ENCODE assay signal across 22 cellular contexts in the genomic region with DNA sequence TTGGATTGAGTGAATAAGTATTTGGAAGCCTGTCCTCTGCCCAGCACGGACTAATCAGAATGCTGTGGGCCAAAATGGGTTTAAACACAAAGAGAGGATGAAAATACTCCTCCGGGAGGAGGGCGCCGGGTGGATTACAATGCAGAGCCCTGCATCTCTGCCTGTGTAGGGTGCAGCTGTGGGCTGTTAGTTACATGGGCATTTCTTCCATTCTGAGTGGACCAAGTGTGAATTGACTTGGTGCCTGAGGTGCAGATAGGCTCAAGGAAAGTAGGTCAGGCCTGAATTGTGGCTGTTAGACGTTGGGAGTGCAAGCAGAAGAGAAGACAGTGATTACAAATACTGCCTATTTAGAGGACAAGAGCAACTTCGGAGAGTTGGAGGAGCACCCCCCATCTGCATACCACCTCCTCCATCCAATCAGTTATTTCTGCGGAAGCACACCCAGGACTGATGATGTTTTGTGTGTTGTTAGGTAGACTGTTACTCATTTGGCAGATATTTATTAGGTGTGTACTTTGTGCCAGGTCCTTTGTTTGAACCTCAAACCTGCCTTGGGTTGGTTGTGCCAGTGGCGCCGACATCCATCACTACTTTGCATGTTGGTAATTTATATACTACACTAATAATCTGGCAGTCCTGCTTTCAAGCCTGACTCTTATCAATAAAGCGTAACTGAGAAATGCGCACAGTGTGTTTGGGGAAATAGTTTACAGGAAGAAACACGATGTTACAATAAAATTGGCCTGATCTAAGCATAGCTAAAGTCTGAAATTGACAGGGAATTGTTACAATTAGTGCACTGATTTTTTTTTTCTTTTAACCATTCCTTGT. TPM values are rescaled to one million over a fixed set of nuclear protein-coding genes. Genes with fewer than 3 reads are reported as not detected.
DNase-seq lines count a peak whose midpoint lies in the region; ATAC-seq and TF ChIP-seq lines count a peak whose summit lies in the region.
"Had no signal": no experiment of that assay in that cellular context is flagged by ENCODE, and none has a peak within 500 bp of the region (broad histone marks: within the 10 kb centered on the region; RNA-seq: fewer than 3 reads in every experiment).

No MANE protein-coding gene starts in this region.

- H3K4me3 ChIP-seq in left lung (no peak overlapping the region), WERI-Rb-1 (ENCODE audit: low read depth, low read length) (no peak overlapping the region)
- H3K4me3 ChIP-seq: MG63, mucosa of descending colon, transverse colon had no signal

- intact Hi-C loops in left lung (cut with DNase I) = no loop called here
- intact Hi-C loops in activated naive CD4-positive, alpha-beta T cell treated with anti-CD3 and anti-CD28 coated beads for 36 hours (cut with micrococcal nuclease) = no loop called here

- H3K36me3 Mint-ChIP-seq in WTC11 (peaks cover 6% of the 10 kb centered on the region), nephron progenitor cell (ENCODE audit: low read depth) (peaks cover 41% of the 10 kb centered on the region), type B pancreatic cell (peaks cover 11% of the 10 kb centered on the region)
- H3K36me3 Mint-ChIP-seq in activated naive CD4-positive, alpha-beta T cell treated with anti-CD3 and anti-CD28 coated beads for 36 hours (ENCODE audit: low read depth) = no peaks in the 10 kb centered on the region

- POLR2A ChIA-PET in WTC11 (lab: Charles Lee) (no interaction called here), HEK293T (lab: Yijun Ruan, JAX) (no interaction called here)

- DNase-seq in WTC11 (ENCODE audit: low spot score) (no peak), foreskin keratinocyte (peak; percentile 44 to 62), nephron progenitor cell (no peak), type B pancreatic cell (ENCODE audit: extremely low spot score, unreplicated experiment) (no peak), left lung (no peak), HEK293T (ENCODE audit: extremely low spot score) (no peak), WERI-Rb-1 (no peak)
- DNase-seq in activated naive CD4-positive, alpha-beta T cell treated with anti-CD3 and anti-CD28 coated beads for 36 hours = no peak
- DNase-seq: activated CD4-positive, alpha-beta T cell treated with anti-CD3 and anti-CD28 coated beads for 48 hours; activated T-cell treated with anti-CD3 and anti-CD28 coated beads, Interleukin-2, amount 50 U/mL, for 4 hours; DMS79 treated with DMSO at 0.1 percent for 48 hours; immature natural killer cell; MG63; mucosa of descending colon; NCI-H2081; NCI-H82; stimulated activated CD8-positive, alpha-beta memory T cell treated with anti-CD3 and anti-CD28 coated beads, Interleukin-4, amount 100 ng/mL, for 48 hours; transverse colon had no signal

- H3K4me3 Mint-ChIP-seq in WTC11 (no peak overlapping the region), nephron progenitor cell (no peak overlapping the region), type B pancreatic cell (peak overlapping the region; percentile 26)
- no peak overlapping the region for H3K4me3 Mint-ChIP-seq in activated naive CD4-positive, alpha-beta T cell treated with anti-CD3 and anti-CD28 coated beads for 36 hours
- H3K4me3 Mint-ChIP-seq: activated T-cell treated with anti-CD3 and anti-CD28 coated beads, Interleukin-2, amount 50 U/mL, for 4 hours; immature natural killer cell had no signal

- peak; percentile 33 for ATAC-seq in WTC11
- peak; percentile 29 for ATAC-seq in foreskin keratinocyte
- ATAC-seq in left lung = no peak
- ATAC-seq: activated T-cell treated with anti-CD3 and anti-CD28 coated beads, Interleukin-2, amount 50 U/mL, for 4 hours; HCT116; mucosa of descending colon had no signal

- H3K27ac Mint-ChIP-seq in WTC11 (peak overlapping the region; percentile 57), nephron progenitor cell (peak overlapping the region; percentile 87), type B pancreatic cell (no peak overlapping the region)
- H3K27ac Mint-ChIP-seq in activated naive CD4-positive, alpha-beta T cell treated with anti-CD3 and anti-CD28 coated beads for 36 hours = no peak overlapping the region
- H3K27ac Mint-ChIP-seq: immature natural killer cell, progenitor cell of endocrine pancreas had no signal

- TF ChIP-seq CTCF in WTC11 (IDR thresholded peaks at IDR 0.05) = no peak
- no peak for TF ChIP-seq CTCF in foreskin keratinocyte (conservative IDR thresholded peaks at IDR 0.05)
- no peak for TF ChIP-seq CTCF in nephron progenitor cell (IDR thresholded peaks at IDR 0.05)
- TF ChIP-seq CTCF in type B pancreatic cell (conservative IDR thresholded peaks at IDR 0.05) = no peak
- TF ChIP-seq CTCF in left lung (IDR thresholded peaks at IDR 0.05) = no peak
- no peak for TF ChIP-seq CTCF in WERI-Rb-1 (IDR thresholded peaks at IDR 0.05; ENCODE audit: low read depth, low read length)

- H3K4me1 Mint-ChIP-seq in WTC11 (peaks cover 75% of the 10 kb centered on the region), nephron progenitor cell (peaks cover 59% of the 10 kb centered on the region), type B pancreatic cell (ENCODE audit: unreplicated experiment) (peaks cover 36% of the 10 kb centered on the region)
- H3K4me1 Mint-ChIP-seq in activated naive CD4-positive, alpha-beta T cell treated with anti-CD3 and anti-CD28 coated beads for 36 hours (ENCODE audit: low read depth) = no peaks in the 10 kb centered on the region
- H3K4me1 Mint-ChIP-seq: immature natural killer cell had no signal

- H3K27ac ChIP-seq in foreskin keratinocyte (peak overlapping the region; percentile 53), left lung (peak overlapping the region in 1 of 2 donors; percentile 35), WERI-Rb-1 (no peak overlapping the region)
- H3K27ac ChIP-seq: C4-2B, RWPE1 had no signal

- no peaks in the 10 kb centered on the region for H3K27me3 Mint-ChIP-seq in WTC11 (ENCODE audit: low read depth)
- peaks cover 4% of the 10 kb centered on the region for H3K27me3 Mint-ChIP-seq in nephron progenitor cell (ENCODE audit: low read depth, poor library complexity)
- H3K27me3 Mint-ChIP-seq in type B pancreatic cell = no peaks in the 10 kb centered on the region
- H3K27me3 Mint-ChIP-seq in activated naive CD4-positive, alpha-beta T cell treated with anti-CD3 and anti-CD28 coated beads for 36 hours (ENCODE audit: low read depth) = peaks cover 2% of the 10 kb centered on the region
- H3K27me3 Mint-ChIP-seq: progenitor cell of endocrine pancreas had no signal

- no peaks in the 10 kb centered on the region for H3K36me3 ChIP-seq in left lung
- peaks cover 6% of the 10 kb centered on the region for H3K36me3 ChIP-seq in WERI-Rb-1
- H3K36me3 ChIP-seq: MG63, transverse colon had no signal

- H3K9me3 ChIP-seq in left lung (no peaks in the 10 kb centered on the region), WERI-Rb-1 (ENCODE audit: severe bottlenecking) (no peaks in the 10 kb centered on the region)
- H3K9me3 ChIP-seq: MG63, mucosa of descending colon, transverse colon had no signal

- H3K9me3 Mint-ChIP-seq in WTC11 (peaks cover 4% of the 10 kb centered on the region; the same call in 1 of the 2 replicates), nephron progenitor cell (peaks cover 10% of the 10 kb centered on the region), type B pancreatic cell (peaks cover 4% of the 10 kb centered on the region)
- H3K9me3 Mint-ChIP-seq in activated naive CD4-positive, alpha-beta T cell treated with anti-CD3 and anti-CD28 coated beads for 36 hours = no peaks in the 10 kb centered on the region
- H3K9me3 Mint-ChIP-seq: activated T-cell treated with anti-CD3 and anti-CD28 coated beads, Interleukin-2, amount 50 U/mL, for 4 hours had no signal

- CTCF ChIA-PET in WTC11 (lab: Charles Lee) (no interaction called here), HEK293T (lab: Yijun Ruan, JAX) (no interaction called here)
- CTCF ChIA-PET in activated naive CD4-positive, alpha-beta T cell treated with anti-CD3 and anti-CD28 coated beads for 36 hours (lab: Charles Lee) = no interaction called here

- peaks cover 11% of the 10 kb centered on the region for H3K4me1 ChIP-seq in foreskin keratinocyte
- H3K4me1 ChIP-seq in left lung = no peaks in the 10 kb centered on the region
- H3K4me1 ChIP-seq: transverse colon had no signal

- H3K27me3 ChIP-seq in foreskin keratinocyte = no peaks in the 10 kb centered on the region
- H3K27me3 ChIP-seq in left lung = no peaks in the 10 kb centered on the region
- H3K27me3 ChIP-seq in WERI-Rb-1 (ENCODE audit: insufficient read depth, low read depth, severe bottlenecking) = no peaks in the 10 kb centered on the region
- H3K27me3 ChIP-seq: MG63, transverse colon had no signal

TF ChIP-seq in WTC11, 78 proteins besides CTCF, POLR2A, EP300 and RAD21 (continues in another document):
- no peak for TF ChIP-seq KAT7 (CRISPR knock-in tag; IDR thresholded peaks at IDR 0.05; ENCODE audit: borderline replicate concordance)
- TF ChIP-seq, protein P1, sequence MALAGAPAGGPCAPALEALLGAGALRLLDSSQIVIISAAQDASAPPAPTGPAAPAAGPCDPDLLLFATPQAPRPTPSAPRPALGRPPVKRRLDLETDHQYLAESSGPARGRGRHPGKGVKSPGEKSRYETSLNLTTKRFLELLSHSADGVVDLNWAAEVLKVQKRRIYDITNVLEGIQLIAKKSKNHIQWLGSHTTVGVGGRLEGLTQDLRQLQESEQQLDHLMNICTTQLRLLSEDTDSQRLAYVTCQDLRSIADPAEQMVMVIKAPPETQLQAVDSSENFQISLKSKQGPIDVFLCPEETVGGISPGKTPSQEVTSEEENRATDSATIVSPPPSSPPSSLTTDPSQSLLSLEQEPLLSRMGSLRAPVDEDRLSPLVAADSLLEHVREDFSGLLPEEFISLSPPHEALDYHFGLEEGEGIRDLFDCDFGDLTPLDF (CRISPR knock-in tag; IDR thresholded peaks at IDR 0.05) = no peak
- no peak for TF ChIP-seq ZNF232 (CRISPR knock-in tag; IDR thresholded peaks at IDR 0.05)
- no peak for TF ChIP-seq SP1 (CRISPR knock-in tag; conservative IDR thresholded peaks at IDR 0.05)

TF ChIP-seq in HEK293T, 16 proteins besides CTCF, POLR2A, EP300 and RAD21:
- TF ChIP-seq ARNT (IDR thresholded peaks at IDR 0.05) (no peak), ELF4 (IDR thresholded peaks at IDR 0.05) (no peak), TARDBP (IDR thresholded peaks at IDR 0.05) (no peak), LEF1 (IDR thresholded peaks at IDR 0.05; ENCODE audit: borderline replicate concordance) (no peak), L3MBTL2 (conservative IDR thresholded peaks at IDR 0.05) (no peak), CTBP1 (IDR thresholded peaks at IDR 0.05; ENCODE audit: borderline replicate concordance) (no peak), FOXM1 (IDR thresholded peaks at IDR 0.05; ENCODE audit: borderline replicate concordance) (no peak), BHLHE40 (IDR thresholded peaks at IDR 0.05; ENCODE audit: borderline replicate concordance) (no peak), ZNF384 (IDR thresholded peaks at IDR 0.05) (no peak)

RNA-seq across cellular contexts. Expression of a gene that starts 33.0 kb away (rescaled TPM):
- total RNA-seq in WTC11 (2021) (106 to 121 TPM (median 119 TPM) in 3 replicates), foreskin keratinocyte (18.6 and 20.8 TPM in 2 replicates), type B pancreatic cell (ENCODE audit: low replicate concordance) (29.3 and 77.2 TPM in 2 replicates), left lung (10 to 100 TPM; 69.2 to 88.4 TPM)
- 2.0 and 2.3 TPM in 2 replicates for polyA plus RNA-seq in foreskin keratinocyte
- total RNA-seq in activated naive CD4-positive, alpha-beta T cell treated with anti-CD3 and anti-CD28 coated beads for 36 hours = under 1 TPM; 0.24 to 0.37 TPM

Comparison
In these comparisons a context has a peak if more than half of its experiments do, and no peak if none do; other contexts are left out.
1. DNase-seq: peak in foreskin keratinocyte (2 of 2); none in WTC11 (single experiment), nephron progenitor cell (single experiment), type B pancreatic cell (single experiment), left lung (0 of 2), activated naive CD4-positive, alpha-beta T cell treated with anti-CD3 and anti-CD28 coated beads for 36 hours (single experiment), HEK293T (single experiment) and WERI-Rb-1 (single experiment).
2. H3K27ac Mint-ChIP-seq: peak in WTC11 (single experiment) and nephron progenitor cell (single experiment); none in type B pancreatic cell (single experiment) and activated naive CD4-positive, alpha-beta T cell treated with anti-CD3 and anti-CD28 coated beads for 36 hours (single experiment).
3. RNA of a gene that starts 33.0 kb away (total RNA-seq): 106 to 121 TPM in WTC11, 69.2 to 88.4 TPM in left lung, 29.3 to 77.2 TPM in type B pancreatic cell and 18.6 to 20.8 TPM in foreskin keratinocyte; 0.24 to 0.37 TPM in activated naive CD4-positive, alpha-beta T cell treated with anti-CD3 and anti-CD28 coated beads for 36 hours; every median in the first group is over 10 times any median in the second.